ENCODE assay signal across 16 cellular contexts in genomic region chr20:31580706-31581105, GRCh38. TPM values are rescaled to one million over a fixed set of nuclear protein-coding genes. Genes with fewer than 3 reads are reported as not detected.
"Had no signal": no experiment of that assay in that cellular context is flagged by ENCODE, and none has a peak within 500 bp of the region (broad histone marks: within the 10 kb centered on the region; RNA-seq: fewer than 3 reads in every experiment).

No MANE protein-coding gene starts in this region.

- DNase-seq: activated B cell treated with CpG ODN at 0.5 μM for 24 hours; activated CD4-positive, alpha-beta T cell treated with anti-CD3 and anti-CD28 coated beads, Interleukin-2, amount 10 ng/mL, durations not matched to agents 24 days and 14 days; activated naive CD4-positive, alpha-beta T cell treated with Interleukin-2 at 50 U/mL for 16 hours; activated naive CD8-positive, alpha-beta T cell treated with anti-CD3 and anti-CD28 coated beads, Interleukin-2, amount 50 U/mL, for 24 hours; immature natural killer cell; left cardiac atrium; pancreas; T-helper 17 cell; thyroid gland had no signal

- H3K4me3 Mint-ChIP-seq: activated B cell treated with CpG ODN at 0.5 μM for 24 hours; activated CD4-positive, alpha-beta T cell treated with anti-CD3 and anti-CD28 coated beads, Interleukin-2, amount 10 ng/mL, durations not matched to agents 24 days and 14 days; activated naive CD8-positive, alpha-beta T cell treated with anti-CD3 and anti-CD28 coated beads, Interleukin-2, amount 50 U/mL, for 24 hours; immature natural killer cell; T-helper 17 cell had no signal

- H3K36me3 ChIP-seq: cardiac muscle cell, gastroesophageal sphincter, pancreas, thyroid gland had no signal

- H3K9me3 Mint-ChIP-seq: activated B cell treated with CpG ODN at 0.5 μM for 24 hours; activated CD4-positive, alpha-beta T cell treated with anti-CD3 and anti-CD28 coated beads, Interleukin-2, amount 10 ng/mL, durations not matched to agents 24 days and 14 days; activated naive CD8-positive, alpha-beta T cell treated with anti-CD3 and anti-CD28 coated beads, Interleukin-2, amount 50 U/mL, for 24 hours; immature natural killer cell had no signal

- H3K9me3 ChIP-seq: gastroesophageal sphincter, pancreas, thyroid gland had no signal

- H3K27ac Mint-ChIP-seq: activated B cell treated with CpG ODN at 0.5 μM for 24 hours; activated CD4-positive, alpha-beta T cell treated with anti-CD3 and anti-CD28 coated beads, Interleukin-2, amount 10 ng/mL, durations not matched to agents 24 days and 14 days; activated naive CD8-positive, alpha-beta T cell treated with anti-CD3 and anti-CD28 coated beads, Interleukin-2, amount 50 U/mL, for 24 hours; immature natural killer cell; T-helper 17 cell had no signal

- FAIRE-seq: astrocyte, pancreas had no signal

- H3K4me1 ChIP-seq: gastroesophageal sphincter, pancreas, thyroid gland had no signal

- H3K4me3 ChIP-seq: cardiac muscle cell, gastroesophageal sphincter, pancreas, skin epidermis, thyroid gland had no signal

- H3K27me3 Mint-ChIP-seq: T-helper 17 cell had no signal

- ATAC-seq: activated naive CD8-positive, alpha-beta T cell treated with anti-CD3 and anti-CD28 coated beads, Interleukin-2, amount 50 U/mL, for 24 hours; gastroesophageal sphincter; left cardiac atrium; pancreas; SK-N-SH treated with all-trans-retinoic acid at 6 μM for 48 hours; T-helper 17 cell had no signal

- H3K4me1 Mint-ChIP-seq: activated B cell treated with CpG ODN at 0.5 μM for 24 hours had no signal

- H3K27ac ChIP-seq: cardiac muscle cell, gastroesophageal sphincter, pancreas, thyroid gland had no signal

- H3K27me3 ChIP-seq: cardiac muscle cell, gastroesophageal sphincter, pancreas, thyroid gland had no signal

RNA-seq across cellular contexts. Expression of gene COX4I2, which starts 57.0 kb away (rescaled TPM):
- total RNA-seq: activated B cell treated with CpG ODN at 0.5 μM for 24 hours; activated CD4-positive, alpha-beta T cell treated with anti-CD3 and anti-CD28 coated beads, Interleukin-2, amount 10 ng/mL, durations not matched to agents 24 days and 14 days; astrocyte; cardiac muscle cell; renal cortical epithelial cell; T-helper 17 cell had no signal
- polyA plus RNA-seq: immature natural killer cell, neural cell had no signal
